ENCODE assay signal across 25 cellular contexts in the genomic region with DNA sequence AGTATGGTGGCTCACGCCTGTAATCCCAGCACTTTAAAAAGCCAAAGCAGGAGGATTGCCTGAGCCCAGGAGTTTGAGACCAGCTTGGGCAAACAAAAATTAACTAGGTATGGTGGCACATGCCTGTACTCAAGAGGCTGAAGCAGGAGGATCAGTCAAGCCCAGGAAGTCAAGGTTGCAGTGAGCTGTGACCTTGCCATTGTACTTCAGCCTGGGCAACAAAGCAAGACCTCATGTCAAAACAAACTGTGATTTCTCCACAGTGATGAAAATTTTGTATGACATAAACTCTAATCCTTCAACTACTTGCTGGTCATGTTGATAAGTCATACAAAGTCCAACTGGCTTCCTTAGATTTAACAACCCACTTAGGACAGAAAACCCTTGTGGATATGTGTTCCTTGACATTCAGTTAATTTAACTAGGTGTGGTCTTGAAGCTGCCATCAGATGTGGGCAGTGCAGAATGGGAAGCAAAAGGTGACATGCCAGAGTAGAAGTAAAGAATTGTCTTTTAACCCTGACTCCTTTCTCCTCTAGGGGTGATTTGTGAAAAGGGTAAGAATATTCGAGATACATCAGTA.
"Had no signal": no experiment of that assay in that cellular context is flagged by ENCODE, and none has a peak within 500 bp of the region (broad histone marks: within the 10 kb centered on the region; RNA-seq: fewer than 3 reads in every experiment).

No MANE protein-coding gene starts in this region.

- DNase-seq: activated CD4-positive, alpha-beta T cell treated with anti-CD3 and anti-CD28 coated beads for 36 hours; activated CD4-positive, alpha-beta T cell treated with anti-CD3 and anti-CD28 coated beads, Interleukin-2, amount 50 U/mL, for 4 hours; activated CD8-positive, alpha-beta memory T cell treated with anti-CD3 and anti-CD28 coated beads for 24 hours; activated CD8-positive, alpha-beta memory T cell treated with anti-CD3 and anti-CD28 coated beads, Interleukin-2, amount 50 U/mL, for 4 hours; activated naive CD4-positive, alpha-beta T cell; activated naive CD8-positive, alpha-beta T cell treated with anti-CD3 and anti-CD28 coated beads for 36 hours; activated T-cell treated with anti-CD3 and anti-CD28 coated beads, Interleukin-2, amount 50 U/mL, for 4 hours; central memory CD4-positive, alpha-beta T cell; effector memory CD4-positive, alpha-beta T cell; heart right ventricle; islet precursor cell; naive thymus-derived CD4-positive, alpha-beta T cell; sigmoid colon; stimulated activated CD4-positive, alpha-beta T cell treated with anti-CD3 and anti-CD28 coated beads, Interleukin-4, amount 100 ng/mL, for 1 hour; stimulated activated naive CD4-positive, alpha-beta T cell; T-cell; testis; upper lobe of left lung; WERI-Rb-1 had no signal

- H3K4me2 ChIP-seq: neural progenitor cell had no signal

- H2AFZ ChIP-seq: neural progenitor cell had no signal

- H3K36me3 Mint-ChIP-seq: activated naive CD8-positive, alpha-beta T cell treated with anti-CD3 and anti-CD28 coated beads for 36 hours; naive thymus-derived CD4-positive, alpha-beta T cell; T-cell had no signal

- H3K27ac ChIP-seq: heart right ventricle, neural progenitor cell, sigmoid colon, testis, upper lobe of left lung, WERI-Rb-1 had no signal

- H3K4me3 ChIP-seq: heart right ventricle, lung, neural progenitor cell, sigmoid colon, testis, upper lobe of left lung had no signal

- H3K9me3 ChIP-seq: heart right ventricle, sigmoid colon, testis, upper lobe of left lung had no signal

- H3K36me3 ChIP-seq: heart right ventricle, neural progenitor cell, sigmoid colon, upper lobe of left lung had no signal

- FAIRE-seq: astrocyte had no signal

- H3K4me1 Mint-ChIP-seq: activated CD4-positive, alpha-beta T cell treated with anti-CD3 and anti-CD28 coated beads for 36 hours; activated naive CD8-positive, alpha-beta T cell treated with anti-CD3 and anti-CD28 coated beads for 36 hours; naive thymus-derived CD4-positive, alpha-beta T cell; T-cell had no signal

- H3K9ac ChIP-seq: neural progenitor cell had no signal

- ATAC-seq: activated CD4-positive, alpha-beta T cell treated with anti-CD3 and anti-CD28 coated beads for 36 hours; activated T-cell treated with anti-CD3 and anti-CD28 coated beads, Interleukin-2, amount 50 U/mL, for 4 hours; heart right ventricle; left lobe of liver; naive thymus-derived CD4-positive, alpha-beta T cell; T-cell had no signal

- H3K27ac Mint-ChIP-seq: activated CD4-positive, alpha-beta T cell treated with anti-CD3 and anti-CD28 coated beads for 36 hours; activated naive CD8-positive, alpha-beta T cell treated with anti-CD3 and anti-CD28 coated beads for 36 hours; activated T-helper 2 cell treated with anti-CD3 and anti-CD28 coated beads, Interferon-gamma antibody, Interleukin-2, Interleukin-4, amounts not matched to agents 10 μg/mL and 5 μg/mL and 100 μg/mL, durations not matched to agents 14 hours and 24 hours and 36 hours; naive thymus-derived CD4-positive, alpha-beta T cell; neural progenitor cell; T-cell; T-helper 2 cell treated with Interferon-gamma antibody and Interleukin-4, amounts not matched to agents 5 μg/mL and 100 μg/mL, for 36 hours had no signal

- H3K27me3 ChIP-seq: heart right ventricle, neural progenitor cell, sigmoid colon, testis, upper lobe of left lung had no signal

- H3K4me3 Mint-ChIP-seq: activated CD4-positive, alpha-beta T cell treated with anti-CD3 and anti-CD28 coated beads for 36 hours; activated naive CD8-positive, alpha-beta T cell treated with anti-CD3 and anti-CD28 coated beads for 36 hours; activated T-cell treated with anti-CD3 and anti-CD28 coated beads, Interleukin-2, amount 50 U/mL, for 4 hours; naive thymus-derived CD4-positive, alpha-beta T cell; neural progenitor cell; T-cell; T-helper 2 cell treated with Interferon-gamma antibody and Interleukin-4, amounts not matched to agents 5 μg/mL and 100 μg/mL, for 36 hours had no signal

- H3K9me3 Mint-ChIP-seq: activated naive CD8-positive, alpha-beta T cell treated with anti-CD3 and anti-CD28 coated beads for 36 hours; activated T-helper 2 cell treated with anti-CD3 and anti-CD28 coated beads, Interferon-gamma antibody, Interleukin-2, Interleukin-4, amounts not matched to agents 10 μg/mL and 5 μg/mL and 100 μg/mL, durations not matched to agents 14 hours and 24 hours and 36 hours; neural progenitor cell; T-cell; T-helper 2 cell treated with Interferon-gamma antibody and Interleukin-4, amounts not matched to agents 5 μg/mL and 100 μg/mL, for 36 hours had no signal
